Comparison of ENCODE assay signal across 21 cellular contexts in genomic region chr9:36823934-36824333, GRCh38.
"Had no signal": no experiment of that assay in that cellular context is flagged by ENCODE, and none has a peak within 500 bp of the region (broad histone marks: within the 10 kb centered on the region; RNA-seq: fewer than 3 reads in every experiment).

No MANE protein-coding gene starts in this region.

- H3K4me1 ChIP-seq: colonic mucosa had no signal

- H3K27me3 ChIP-seq: colonic mucosa had no signal

- H3K36me3 ChIP-seq: brain microvascular endothelial cell, colonic mucosa, esophagus squamous epithelium had no signal

- H3K9me3 ChIP-seq: colonic mucosa, esophagus squamous epithelium had no signal

- ATAC-seq: activated CD4-positive, alpha-beta T cell treated with anti-CD3 and anti-CD28 coated beads for 36 hours; activated CD8-positive, alpha-beta memory T cell treated with anti-CD3 and anti-CD28 coated beads, Interleukin-2, amount 10 ng/mL, durations not matched to agents 7 days and 5 days; activated CD8-positive, alpha-beta T cell treated with anti-CD3 and anti-CD28 coated beads, Interleukin-2, amount 10 ng/mL, durations not matched to agents 7 days and 5 days had no signal

- H3K27ac ChIP-seq: brain microvascular endothelial cell, colonic mucosa, epithelial cell of prostate, esophagus squamous epithelium had no signal

- H3K4me3 ChIP-seq: colonic mucosa, esophagus squamous epithelium had no signal

- DNase-seq: activated CD4-positive, alpha-beta T cell treated with anti-CD3 and anti-CD28 coated beads, Interleukin-2, amount 10 ng/mL, durations not matched to agents 24 days and 14 days; activated CD4-positive, CD25-positive, alpha-beta regulatory T cell; activated CD4-positive, CD25-positive, alpha-beta regulatory T cell treated with anti-CD3 and anti-CD28 coated beads, Interleukin-2, amount 50 U/mL, for 72 hours; activated CD8-positive, alpha-beta memory T cell treated with anti-CD3 and anti-CD28 coated beads, Interleukin-2, amount 10 ng/mL, durations not matched to agents 7 days and 5 days; activated CD8-positive, alpha-beta memory T cell treated with anti-CD3 and anti-CD28 coated beads, Interleukin-2, amount 50 U/mL, for 4 hours; activated CD8-positive, alpha-beta T cell treated with anti-CD3 and anti-CD28 coated beads, Interleukin-2, amount 10 ng/mL, durations not matched to agents 7 days and 5 days; activated gamma-delta T cell treated with Interleukin-2 at 50 U/mL for 16 hours; activated naive CD4-positive, alpha-beta T cell treated with anti-CD3 and anti-CD28 coated beads, Interleukin-2, amount 50 U/mL, for 16 hours; activated naive CD4-positive, alpha-beta T cell treated with Interleukin-2 at 50 U/mL for 16 hours; activated T-cell treated with anti-CD3 and anti-CD28 coated beads, Interleukin-2, amount 50 U/mL, for 1 hour; activated T-cell treated with anti-CD3 and anti-CD28 coated beads, Interleukin-2, amount 50 U/mL, for 48 hours; amniotic stem cell; anterior cingulate cortex; brain microvascular endothelial cell; caudate nucleus; colonic mucosa; effector CD8-positive, alpha-beta T cell; esophagus squamous epithelium; T-helper 2 cell had no signal
